Comparison of ENCODE assay signal across 1 cellular context in the genomic region with DNA sequence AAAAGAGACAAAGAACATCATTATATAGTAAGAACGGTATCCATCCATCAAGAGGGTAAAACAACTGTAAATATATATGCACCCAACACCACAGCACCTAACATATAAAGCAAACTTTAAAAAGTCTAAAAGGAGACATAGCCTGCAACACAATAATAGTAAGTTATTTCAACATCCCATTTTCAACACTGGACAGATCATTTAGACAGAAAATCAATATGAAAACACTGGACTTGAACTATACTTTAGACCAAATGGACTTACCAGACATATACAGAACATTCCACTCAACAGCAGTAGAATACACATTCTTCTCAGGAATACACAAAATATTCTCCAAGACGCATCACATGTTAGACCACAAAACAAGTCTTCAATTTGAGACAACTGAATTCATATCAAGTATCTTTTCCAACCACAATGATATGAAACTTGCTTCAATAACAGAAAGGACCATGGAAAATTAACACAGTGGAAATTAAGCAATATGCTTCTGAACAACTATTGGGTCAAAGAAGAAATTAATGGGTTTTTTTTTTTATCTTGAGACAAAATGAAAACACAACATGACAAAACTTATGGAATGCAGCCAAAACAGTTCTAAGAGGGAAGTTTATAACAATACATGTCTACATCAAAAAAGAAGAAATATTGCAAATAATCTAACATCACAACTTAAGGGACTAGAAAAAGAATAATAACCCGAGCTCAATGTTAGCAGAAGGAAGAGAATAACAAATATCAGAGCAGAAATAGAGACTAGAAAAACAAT.
TF ChIP-seq lines count a peak whose summit lies in the region.

No MANE protein-coding gene starts in this region.

TF ChIP-seq in HepG2, 621 proteins besides CTCF, POLR2A, EP300 and RAD21 (continues in another document):
- TF ChIP-seq RXRA (CRISPR knock-in tag; IDR thresholded peaks at IDR 0.05), result no peak
- TF ChIP-seq ZNF547 (CRISPR knock-in tag; IDR thresholded peaks at IDR 0.05), result no peak
- TF ChIP-seq MBNL3 (CRISPR knock-in tag; conservative IDR thresholded peaks at IDR 0.05), result no peak
- TF ChIP-seq NFRKB (IDR thresholded peaks at IDR 0.05), result no peak
- TF ChIP-seq SOX13 (IDR thresholded peaks at IDR 0.05), result no peak
- 0 out of 4 replicates have a peak, but pooled peaks of 1 of the 2 experiments have one; percentile 39 for TF ChIP-seq SOX13 (CRISPR knock-in tag; conservative IDR thresholded peaks at IDR 0.05 in 1 of 2, IDR thresholded peaks at IDR 0.05 in 1 of 2)
- no peak for TF ChIP-seq MYNN (CRISPR knock-in tag; IDR thresholded peaks at IDR 0.05; ENCODE audit: low read depth)
- TF ChIP-seq KDM5A (IDR thresholded peaks at IDR 0.05; ENCODE audit: borderline replicate concordance, low read length), result no peak
- no peak for TF ChIP-seq HOXA9 (CRISPR knock-in tag; IDR thresholded peaks at IDR 0.05; ENCODE audit: borderline replicate concordance)
- no peak for TF ChIP-seq U2AF2 (IDR thresholded peaks at IDR 0.05; ENCODE audit: low read depth, low read length)
- TF ChIP-seq KAT2B (IDR thresholded peaks at IDR 0.05; ENCODE audit: borderline replicate concordance, low read depth, low read length), result 0 out of 2 replicates have a peak, but pooled peaks have one; percentile 12
- TF ChIP-seq NR2C2 (CRISPR knock-in tag; IDR thresholded peaks at IDR 0.05; ENCODE audit: borderline replicate concordance), result no peak
- TF ChIP-seq RCOR2 (CRISPR knock-in tag; IDR thresholded peaks at IDR 0.05), result peak; percentile 33; the same call in 1 of the 2 replicates
- TF ChIP-seq, protein P1, sequence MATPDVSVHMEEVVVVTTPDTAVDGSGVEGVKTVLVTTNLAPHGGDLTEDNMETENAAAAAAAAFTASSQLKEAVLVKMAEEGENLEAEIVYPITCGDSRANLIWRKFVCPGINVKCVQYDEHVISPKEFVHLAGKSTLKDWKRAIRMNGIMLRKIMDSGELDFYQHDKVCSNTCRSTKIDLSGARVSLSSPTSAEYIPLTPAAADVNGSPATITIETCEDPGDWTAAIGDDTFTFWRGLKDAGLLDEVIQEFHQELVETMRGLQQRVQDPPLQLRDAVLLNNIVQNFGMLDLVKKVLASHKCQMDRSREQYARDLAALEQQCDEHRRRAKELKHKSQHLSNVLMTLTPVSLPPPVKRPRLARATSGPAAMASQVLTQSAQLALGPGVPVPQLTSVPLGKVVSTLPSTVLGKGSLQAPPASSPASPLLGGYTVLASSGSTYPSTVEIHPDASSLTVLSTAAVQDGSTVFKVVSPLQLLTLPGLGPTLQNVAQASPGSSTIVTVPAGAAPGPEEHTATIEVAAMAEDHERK (CRISPR knock-in tag; IDR thresholded peaks at IDR 0.05; ENCODE audit: low read depth), result no peak
- TF ChIP-seq, protein P2, sequence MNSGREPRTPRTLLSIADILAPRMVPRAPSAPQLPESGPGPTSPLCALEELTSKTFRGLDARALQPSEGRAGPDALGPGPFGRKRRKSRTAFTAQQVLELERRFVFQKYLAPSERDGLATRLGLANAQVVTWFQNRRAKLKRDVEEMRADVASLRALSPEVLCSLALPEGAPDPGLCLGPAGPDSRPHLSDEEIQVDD (CRISPR knock-in tag; IDR thresholded peaks at IDR 0.05; ENCODE audit: borderline replicate concordance), result no peak
- TF ChIP-seq ZNF407 (CRISPR knock-in tag; IDR thresholded peaks at IDR 0.05; ENCODE audit: not compliant biosample characterization), result no peak
- no peak for TF ChIP-seq HOXA3 (CRISPR knock-in tag; IDR thresholded peaks at IDR 0.05)
- TF ChIP-seq ZFP37 (CRISPR knock-in tag; IDR thresholded peaks at IDR 0.05; ENCODE audit: borderline replicate concordance), result no peak
- TF ChIP-seq BCL6 (CRISPR knock-in tag; IDR thresholded peaks at IDR 0.05), result peak; percentile 76
- no peak for TF ChIP-seq GPN1 (CRISPR knock-in tag; IDR thresholded peaks at IDR 0.05; ENCODE audit: borderline replicate concordance)
- TF ChIP-seq ZNF230 (CRISPR knock-in tag; IDR thresholded peaks at IDR 0.05), result no peak
- TF ChIP-seq SOX5 (CRISPR knock-in tag; IDR thresholded peaks at IDR 0.05; ENCODE audit: borderline replicate concordance), result peak; percentile 52
- TF ChIP-seq SP2 (CRISPR knock-in tag; IDR thresholded peaks at IDR 0.05), result no peak
- TF ChIP-seq GATAD2A (CRISPR knock-in tag; IDR thresholded peaks at IDR 0.05), result peak; percentile 69
- no peak for TF ChIP-seq AFF4 (CRISPR knock-in tag; IDR thresholded peaks at IDR 0.05)
- TF ChIP-seq ZNF142 (CRISPR knock-in tag; IDR thresholded peaks at IDR 0.05), result no peak
- peak; percentile 64; the same call in 1 of the 2 replicates for TF ChIP-seq CEBPB (IDR thresholded peaks at IDR 0.05; ENCODE audit: borderline replicate concordance, low read depth, low read length)
- TF ChIP-seq ZNF792 (CRISPR knock-in tag; IDR thresholded peaks at IDR 0.05), result no peak
- 0 out of 2 replicates have a peak, but pooled peaks have one; percentile 58 for TF ChIP-seq SMAD3 (CRISPR knock-in tag; IDR thresholded peaks at IDR 0.05)
- no peak for TF ChIP-seq ZC3H4 (CRISPR knock-in tag; IDR thresholded peaks at IDR 0.05; ENCODE audit: borderline replicate concordance)
- TF ChIP-seq MED8 (CRISPR knock-in tag; IDR thresholded peaks at IDR 0.05; ENCODE audit: insufficient replicate concordance), result no peak
- TF ChIP-seq SAP130 (CRISPR knock-in tag; IDR thresholded peaks at IDR 0.05; ENCODE audit: low read depth), result peak; percentile 20; the same call in 1 of the 2 replicates
